1 cellular context compared by ENCODE assay signal in the genomic region with DNA sequence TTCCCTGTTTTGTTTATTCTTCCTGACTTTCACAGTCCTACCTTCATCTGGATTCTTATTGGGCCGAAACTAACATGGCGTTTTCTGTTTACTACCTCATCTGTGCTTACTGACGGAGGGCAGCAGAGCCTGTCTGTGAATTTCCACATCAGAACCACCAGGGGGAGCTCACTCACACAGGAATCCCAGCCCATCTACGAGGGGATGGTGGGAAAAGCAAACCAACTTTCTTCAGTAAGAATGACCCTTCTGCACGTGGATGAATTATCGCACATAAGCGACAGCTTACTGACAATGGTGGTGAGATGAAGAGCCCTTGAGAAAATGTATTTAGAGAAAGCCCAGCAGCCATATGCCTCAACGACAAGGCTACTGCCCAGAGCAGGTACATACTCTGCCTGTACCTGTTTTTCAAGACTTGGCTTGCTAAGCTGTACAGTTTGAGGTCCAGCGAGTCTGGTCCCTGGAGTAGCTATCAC.
A peak's percentile ranks its signal among the peaks of the same experiment; 100 is the strongest.
TF ChIP-seq lines count a peak whose summit lies in the region.

No MANE protein-coding gene starts in this region.

TF ChIP-seq in K562, 482 proteins besides CTCF, POLR2A, EP300 and RAD21 (continued from another document and continues in another):
- TF ChIP-seq, protein P1, sequence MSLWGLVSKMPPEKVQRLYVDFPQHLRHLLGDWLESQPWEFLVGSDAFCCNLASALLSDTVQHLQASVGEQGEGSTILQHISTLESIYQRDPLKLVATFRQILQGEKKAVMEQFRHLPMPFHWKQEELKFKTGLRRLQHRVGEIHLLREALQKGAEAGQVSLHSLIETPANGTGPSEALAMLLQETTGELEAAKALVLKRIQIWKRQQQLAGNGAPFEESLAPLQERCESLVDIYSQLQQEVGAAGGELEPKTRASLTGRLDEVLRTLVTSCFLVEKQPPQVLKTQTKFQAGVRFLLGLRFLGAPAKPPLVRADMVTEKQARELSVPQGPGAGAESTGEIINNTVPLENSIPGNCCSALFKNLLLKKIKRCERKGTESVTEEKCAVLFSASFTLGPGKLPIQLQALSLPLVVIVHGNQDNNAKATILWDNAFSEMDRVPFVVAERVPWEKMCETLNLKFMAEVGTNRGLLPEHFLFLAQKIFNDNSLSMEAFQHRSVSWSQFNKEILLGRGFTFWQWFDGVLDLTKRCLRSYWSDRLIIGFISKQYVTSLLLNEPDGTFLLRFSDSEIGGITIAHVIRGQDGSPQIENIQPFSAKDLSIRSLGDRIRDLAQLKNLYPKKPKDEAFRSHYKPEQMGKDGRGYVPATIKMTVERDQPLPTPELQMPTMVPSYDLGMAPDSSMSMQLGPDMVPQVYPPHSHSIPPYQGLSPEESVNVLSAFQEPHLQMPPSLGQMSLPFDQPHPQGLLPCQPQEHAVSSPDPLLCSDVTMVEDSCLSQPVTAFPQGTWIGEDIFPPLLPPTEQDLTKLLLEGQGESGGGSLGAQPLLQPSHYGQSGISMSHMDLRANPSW (CRISPR knock-in tag; IDR thresholded peaks at IDR 0.05): no peak
- TF ChIP-seq OTX1 (CRISPR knock-in tag; IDR thresholded peaks at IDR 0.05) (no peak), RBFOX2 (IDR thresholded peaks at IDR 0.05; ENCODE audit: low read depth, low read length) (no peak), STAT5B (CRISPR knock-in tag; IDR thresholded peaks at IDR 0.05) (no peak), MED1 (CRISPR knock-in tag; IDR thresholded peaks at IDR 0.05; ENCODE audit: borderline replicate concordance) (no peak), MEF2A (IDR thresholded peaks at IDR 0.05; ENCODE audit: control insufficient read depth, low read depth, low read length) (no peak), NFXL1 (CRISPR knock-in tag; IDR thresholded peaks at IDR 0.05) (no peak), SMARCA5 (IDR thresholded peaks at IDR 0.05) (no peak), MAFG (tag; conservative IDR thresholded peaks at IDR 0.05) (no peak), GATAD2B (IDR thresholded peaks at IDR 0.05; ENCODE audit: borderline replicate concordance) (no peak), ZNF695 (CRISPR knock-in tag; IDR thresholded peaks at IDR 0.05) (no peak), PML (IDR thresholded peaks at IDR 0.05; ENCODE audit: low read length) (no peak), ZNF311 (CRISPR knock-in tag; IDR thresholded peaks at IDR 0.05) (no peak), KAT7 (CRISPR knock-in tag; IDR thresholded peaks at IDR 0.05; ENCODE audit: borderline replicate concordance) (no peak), ZNF217 (CRISPR knock-in tag; IDR thresholded peaks at IDR 0.05) (no peak), HSF4 (CRISPR knock-in tag; IDR thresholded peaks at IDR 0.05; ENCODE audit: borderline replicate concordance) (no peak; the same call in 1 of the 2 replicates), U2AF2 (optimal IDR thresholded peaks at IDR 0.05; ENCODE audit: low read depth, low read length) (no peak), NCOA4 (IDR thresholded peaks at IDR 0.05; ENCODE audit: partially characterized antibody) (no peak), CXXC5 (CRISPR knock-in tag; IDR thresholded peaks at IDR 0.05) (peak; percentile 58)
- TF ChIP-seq, protein P2, sequence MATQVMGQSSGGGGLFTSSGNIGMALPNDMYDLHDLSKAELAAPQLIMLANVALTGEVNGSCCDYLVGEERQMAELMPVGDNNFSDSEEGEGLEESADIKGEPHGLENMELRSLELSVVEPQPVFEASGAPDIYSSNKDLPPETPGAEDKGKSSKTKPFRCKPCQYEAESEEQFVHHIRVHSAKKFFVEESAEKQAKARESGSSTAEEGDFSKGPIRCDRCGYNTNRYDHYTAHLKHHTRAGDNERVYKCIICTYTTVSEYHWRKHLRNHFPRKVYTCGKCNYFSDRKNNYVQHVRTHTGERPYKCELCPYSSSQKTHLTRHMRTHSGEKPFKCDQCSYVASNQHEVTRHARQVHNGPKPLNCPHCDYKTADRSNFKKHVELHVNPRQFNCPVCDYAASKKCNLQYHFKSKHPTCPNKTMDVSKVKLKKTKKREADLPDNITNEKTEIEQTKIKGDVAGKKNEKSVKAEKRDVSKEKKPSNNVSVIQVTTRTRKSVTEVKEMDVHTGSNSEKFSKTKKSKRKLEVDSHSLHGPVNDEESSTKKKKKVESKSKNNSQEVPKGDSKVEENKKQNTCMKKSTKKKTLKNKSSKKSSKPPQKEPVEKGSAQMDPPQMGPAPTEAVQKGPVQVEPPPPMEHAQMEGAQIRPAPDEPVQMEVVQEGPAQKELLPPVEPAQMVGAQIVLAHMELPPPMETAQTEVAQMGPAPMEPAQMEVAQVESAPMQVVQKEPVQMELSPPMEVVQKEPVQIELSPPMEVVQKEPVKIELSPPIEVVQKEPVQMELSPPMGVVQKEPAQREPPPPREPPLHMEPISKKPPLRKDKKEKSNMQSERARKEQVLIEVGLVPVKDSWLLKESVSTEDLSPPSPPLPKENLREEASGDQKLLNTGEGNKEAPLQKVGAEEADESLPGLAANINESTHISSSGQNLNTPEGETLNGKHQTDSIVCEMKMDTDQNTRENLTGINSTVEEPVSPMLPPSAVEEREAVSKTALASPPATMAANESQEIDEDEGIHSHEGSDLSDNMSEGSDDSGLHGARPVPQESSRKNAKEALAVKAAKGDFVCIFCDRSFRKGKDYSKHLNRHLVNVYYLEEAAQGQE (CRISPR knock-in tag; IDR thresholded peaks at IDR 0.05; ENCODE audit: low read depth): no peak
- TF ChIP-seq, protein P3, sequence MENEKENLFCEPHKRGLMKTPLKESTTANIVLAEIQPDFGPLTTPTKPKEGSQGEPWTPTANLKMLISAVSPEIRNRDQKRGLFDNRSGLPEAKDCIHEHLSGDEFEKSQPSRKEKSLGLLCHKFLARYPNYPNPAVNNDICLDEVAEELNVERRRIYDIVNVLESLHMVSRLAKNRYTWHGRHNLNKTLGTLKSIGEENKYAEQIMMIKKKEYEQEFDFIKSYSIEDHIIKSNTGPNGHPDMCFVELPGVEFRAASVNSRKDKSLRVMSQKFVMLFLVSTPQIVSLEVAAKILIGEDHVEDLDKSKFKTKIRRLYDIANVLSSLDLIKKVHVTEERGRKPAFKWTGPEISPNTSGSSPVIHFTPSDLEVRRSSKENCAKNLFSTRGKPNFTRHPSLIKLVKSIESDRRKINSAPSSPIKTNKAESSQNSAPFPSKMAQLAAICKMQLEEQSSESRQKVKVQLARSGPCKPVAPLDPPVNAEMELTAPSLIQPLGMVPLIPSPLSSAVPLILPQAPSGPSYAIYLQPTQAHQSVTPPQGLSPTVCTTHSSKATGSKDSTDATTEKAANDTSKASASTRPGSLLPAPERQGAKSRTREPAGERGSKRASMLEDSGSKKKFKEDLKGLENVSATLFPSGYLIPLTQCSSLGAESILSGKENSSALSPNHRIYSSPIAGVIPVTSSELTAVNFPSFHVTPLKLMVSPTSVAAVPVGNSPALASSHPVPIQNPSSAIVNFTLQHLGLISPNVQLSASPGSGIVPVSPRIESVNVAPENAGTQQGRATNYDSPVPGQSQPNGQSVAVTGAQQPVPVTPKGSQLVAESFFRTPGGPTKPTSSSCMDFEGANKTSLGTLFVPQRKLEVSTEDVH (IDR thresholded peaks at IDR 0.05; ENCODE audit: low read depth, partially characterized antibody): peak; percentile 56
- TF ChIP-seq, protein P4, sequence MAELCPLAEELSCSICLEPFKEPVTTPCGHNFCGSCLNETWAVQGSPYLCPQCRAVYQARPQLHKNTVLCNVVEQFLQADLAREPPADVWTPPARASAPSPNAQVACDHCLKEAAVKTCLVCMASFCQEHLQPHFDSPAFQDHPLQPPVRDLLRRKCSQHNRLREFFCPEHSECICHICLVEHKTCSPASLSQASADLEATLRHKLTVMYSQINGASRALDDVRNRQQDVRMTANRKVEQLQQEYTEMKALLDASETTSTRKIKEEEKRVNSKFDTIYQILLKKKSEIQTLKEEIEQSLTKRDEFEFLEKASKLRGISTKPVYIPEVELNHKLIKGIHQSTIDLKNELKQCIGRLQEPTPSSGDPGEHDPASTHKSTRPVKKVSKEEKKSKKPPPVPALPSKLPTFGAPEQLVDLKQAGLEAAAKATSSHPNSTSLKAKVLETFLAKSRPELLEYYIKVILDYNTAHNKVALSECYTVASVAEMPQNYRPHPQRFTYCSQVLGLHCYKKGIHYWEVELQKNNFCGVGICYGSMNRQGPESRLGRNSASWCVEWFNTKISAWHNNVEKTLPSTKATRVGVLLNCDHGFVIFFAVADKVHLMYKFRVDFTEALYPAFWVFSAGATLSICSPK (IDR thresholded peaks at IDR 0.05; ENCODE audit: borderline replicate concordance): no peak
- TF ChIP-seq, protein P5, sequence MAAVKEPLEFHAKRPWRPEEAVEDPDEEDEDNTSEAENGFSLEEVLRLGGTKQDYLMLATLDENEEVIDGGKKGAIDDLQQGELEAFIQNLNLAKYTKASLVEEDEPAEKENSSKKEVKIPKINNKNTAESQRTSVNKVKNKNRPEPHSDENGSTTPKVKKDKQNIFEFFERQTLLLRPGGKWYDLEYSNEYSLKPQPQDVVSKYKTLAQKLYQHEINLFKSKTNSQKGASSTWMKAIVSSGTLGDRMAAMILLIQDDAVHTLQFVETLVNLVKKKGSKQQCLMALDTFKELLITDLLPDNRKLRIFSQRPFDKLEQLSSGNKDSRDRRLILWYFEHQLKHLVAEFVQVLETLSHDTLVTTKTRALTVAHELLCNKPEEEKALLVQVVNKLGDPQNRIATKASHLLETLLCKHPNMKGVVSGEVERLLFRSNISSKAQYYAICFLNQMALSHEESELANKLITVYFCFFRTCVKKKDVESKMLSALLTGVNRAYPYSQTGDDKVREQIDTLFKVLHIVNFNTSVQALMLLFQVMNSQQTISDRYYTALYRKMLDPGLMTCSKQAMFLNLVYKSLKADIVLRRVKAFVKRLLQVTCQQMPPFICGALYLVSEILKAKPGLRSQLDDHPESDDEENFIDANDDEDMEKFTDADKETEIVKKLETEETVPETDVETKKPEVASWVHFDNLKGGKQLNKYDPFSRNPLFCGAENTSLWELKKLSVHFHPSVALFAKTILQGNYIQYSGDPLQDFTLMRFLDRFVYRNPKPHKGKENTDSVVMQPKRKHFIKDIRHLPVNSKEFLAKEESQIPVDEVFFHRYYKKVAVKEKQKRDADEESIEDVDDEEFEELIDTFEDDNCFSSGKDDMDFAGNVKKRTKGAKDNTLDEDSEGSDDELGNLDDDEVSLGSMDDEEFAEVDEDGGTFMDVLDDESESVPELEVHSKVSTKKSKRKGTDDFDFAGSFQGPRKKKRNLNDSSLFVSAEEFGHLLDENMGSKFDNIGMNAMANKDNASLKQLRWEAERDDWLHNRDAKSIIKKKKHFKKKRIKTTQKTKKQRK (IDR thresholded peaks at IDR 0.05; ENCODE audit: borderline replicate concordance, low read depth, low read length): no peak
- TF ChIP-seq, protein P6, sequence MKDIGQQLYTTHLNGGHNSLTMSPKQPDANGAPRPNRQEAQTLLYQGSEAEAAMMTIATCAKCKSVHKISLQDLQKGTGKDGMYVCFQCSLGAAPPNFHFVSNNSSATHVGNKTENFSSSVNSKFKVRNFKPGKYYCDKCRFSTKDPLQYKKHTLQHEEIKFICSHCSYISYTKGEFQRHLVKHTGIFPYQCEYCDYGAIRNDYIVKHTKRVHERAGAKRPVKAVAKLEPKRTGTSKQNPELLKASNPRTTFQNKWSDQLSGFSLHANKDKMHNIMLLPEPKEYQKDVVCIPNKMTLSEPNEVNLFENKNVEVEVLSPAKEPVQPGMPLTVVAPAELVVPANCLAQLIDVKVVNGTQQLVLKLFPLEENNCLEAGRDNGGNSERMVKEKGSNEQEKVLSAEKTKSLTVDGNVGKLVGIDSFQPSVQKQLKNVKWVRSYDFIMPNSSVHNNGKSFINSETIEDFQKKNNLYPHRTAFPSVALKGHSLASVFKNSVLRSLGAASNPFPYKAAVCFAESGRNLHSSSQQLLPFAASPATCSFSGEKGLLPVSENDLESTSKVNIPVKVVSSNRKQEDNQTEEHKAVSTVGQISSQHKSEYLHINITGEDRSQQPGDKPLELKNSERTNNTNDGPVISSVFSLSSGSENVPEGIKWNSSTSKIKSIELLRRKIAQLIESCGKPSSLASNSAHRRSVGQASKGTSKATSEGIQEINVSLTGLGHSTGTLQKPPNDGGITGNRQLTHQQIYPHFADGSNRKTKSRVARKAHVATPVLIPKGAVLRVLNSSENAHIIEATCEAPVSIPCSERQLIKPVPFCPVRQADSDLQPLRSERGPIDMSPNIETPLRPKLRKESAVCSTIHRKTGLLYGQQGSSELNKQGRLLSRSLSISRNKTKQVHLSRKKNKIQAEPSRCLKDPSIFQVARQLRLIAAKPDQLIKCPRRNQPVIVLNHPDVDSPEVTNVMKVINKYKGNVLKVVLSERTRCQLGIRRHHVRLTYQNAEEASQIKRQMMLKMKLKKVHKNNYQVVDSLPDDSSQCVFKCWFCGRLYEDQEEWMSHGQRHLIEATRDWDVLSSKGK (CRISPR knock-in tag; IDR thresholded peaks at IDR 0.05): no peak
- TF ChIP-seq, protein P7, sequence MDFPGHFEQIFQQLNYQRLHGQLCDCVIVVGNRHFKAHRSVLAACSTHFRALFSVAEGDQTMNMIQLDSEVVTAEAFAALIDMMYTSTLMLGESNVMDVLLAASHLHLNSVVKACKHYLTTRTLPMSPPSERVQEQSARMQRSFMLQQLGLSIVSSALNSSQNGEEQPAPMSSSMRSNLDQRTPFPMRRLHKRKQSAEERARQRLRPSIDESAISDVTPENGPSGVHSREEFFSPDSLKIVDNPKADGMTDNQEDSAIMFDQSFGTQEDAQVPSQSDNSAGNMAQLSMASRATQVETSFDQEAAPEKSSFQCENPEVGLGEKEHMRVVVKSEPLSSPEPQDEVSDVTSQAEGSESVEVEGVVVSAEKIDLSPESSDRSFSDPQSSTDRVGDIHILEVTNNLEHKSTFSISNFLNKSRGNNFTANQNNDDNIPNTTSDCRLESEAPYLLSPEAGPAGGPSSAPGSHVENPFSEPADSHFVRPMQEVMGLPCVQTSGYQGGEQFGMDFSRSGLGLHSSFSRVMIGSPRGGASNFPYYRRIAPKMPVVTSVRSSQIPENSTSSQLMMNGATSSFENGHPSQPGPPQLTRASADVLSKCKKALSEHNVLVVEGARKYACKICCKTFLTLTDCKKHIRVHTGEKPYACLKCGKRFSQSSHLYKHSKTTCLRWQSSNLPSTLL (IDR thresholded peaks at IDR 0.05): no peak
- TF ChIP-seq, protein P8, sequence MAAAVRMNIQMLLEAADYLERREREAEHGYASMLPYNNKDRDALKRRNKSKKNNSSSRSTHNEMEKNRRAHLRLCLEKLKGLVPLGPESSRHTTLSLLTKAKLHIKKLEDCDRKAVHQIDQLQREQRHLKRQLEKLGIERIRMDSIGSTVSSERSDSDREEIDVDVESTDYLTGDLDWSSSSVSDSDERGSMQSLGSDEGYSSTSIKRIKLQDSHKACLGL (CRISPR knock-in tag; IDR thresholded peaks at IDR 0.05; ENCODE audit: borderline replicate concordance, poor library complexity, severe bottlenecking): no peak
- TF ChIP-seq, protein P9, sequence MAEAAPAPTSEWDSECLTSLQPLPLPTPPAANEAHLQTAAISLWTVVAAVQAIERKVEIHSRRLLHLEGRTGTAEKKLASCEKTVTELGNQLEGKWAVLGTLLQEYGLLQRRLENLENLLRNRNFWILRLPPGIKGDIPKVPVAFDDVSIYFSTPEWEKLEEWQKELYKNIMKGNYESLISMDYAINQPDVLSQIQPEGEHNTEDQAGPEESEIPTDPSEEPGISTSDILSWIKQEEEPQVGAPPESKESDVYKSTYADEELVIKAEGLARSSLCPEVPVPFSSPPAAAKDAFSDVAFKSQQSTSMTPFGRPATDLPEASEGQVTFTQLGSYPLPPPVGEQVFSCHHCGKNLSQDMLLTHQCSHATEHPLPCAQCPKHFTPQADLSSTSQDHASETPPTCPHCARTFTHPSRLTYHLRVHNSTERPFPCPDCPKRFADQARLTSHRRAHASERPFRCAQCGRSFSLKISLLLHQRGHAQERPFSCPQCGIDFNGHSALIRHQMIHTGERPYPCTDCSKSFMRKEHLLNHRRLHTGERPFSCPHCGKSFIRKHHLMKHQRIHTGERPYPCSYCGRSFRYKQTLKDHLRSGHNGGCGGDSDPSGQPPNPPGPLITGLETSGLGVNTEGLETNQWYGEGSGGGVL (CRISPR knock-in tag; IDR thresholded peaks at IDR 0.05): no peak
